In genomic region chr14:34046799-34047520, GRCh38 we compare ENCODE assay signal across 1 cellular context.
TF ChIP-seq lines count a peak whose summit lies in the region.

No MANE protein-coding gene starts in this region.

TF ChIP-seq in IMR-90, 13 proteins besides CTCF, POLR2A, EP300 and RAD21 (continued from another document):
- TF ChIP-seq ELK1 (IDR thresholded peaks at IDR 0.05; ENCODE audit: borderline replicate concordance, low read depth, low read length) (no peak), CEBPB (IDR thresholded peaks at IDR 0.05; ENCODE audit: low read depth, low read length) (no peak), MXI1 (IDR thresholded peaks at IDR 0.05; ENCODE audit: borderline replicate concordance, low read depth, low read length) (no peak), SMC3 (IDR thresholded peaks at IDR 0.05; ENCODE audit: low read depth, low read length) (no peak), BHLHE40 (IDR thresholded peaks at IDR 0.05; ENCODE audit: low read depth, low read length) (no peak), FOS (IDR thresholded peaks at IDR 0.05; ENCODE audit: low read depth, low read length) (no peak), RCOR1 (IDR thresholded peaks at IDR 0.05; ENCODE audit: insufficient replicate concordance, low read length) (no peak), NFE2L2 (IDR thresholded peaks at IDR 0.05; ENCODE audit: low read depth, low read length) (no peak), MAFK (IDR thresholded peaks at IDR 0.05; ENCODE audit: low read depth, low read length) (no peak), MAZ (IDR thresholded peaks at IDR 0.05; ENCODE audit: borderline replicate concordance, low read depth, low read length) (no peak), CHD1 (IDR thresholded peaks at IDR 0.05; ENCODE audit: low read depth, low read length) (no peak)
- TF ChIP-seq, protein P1, sequence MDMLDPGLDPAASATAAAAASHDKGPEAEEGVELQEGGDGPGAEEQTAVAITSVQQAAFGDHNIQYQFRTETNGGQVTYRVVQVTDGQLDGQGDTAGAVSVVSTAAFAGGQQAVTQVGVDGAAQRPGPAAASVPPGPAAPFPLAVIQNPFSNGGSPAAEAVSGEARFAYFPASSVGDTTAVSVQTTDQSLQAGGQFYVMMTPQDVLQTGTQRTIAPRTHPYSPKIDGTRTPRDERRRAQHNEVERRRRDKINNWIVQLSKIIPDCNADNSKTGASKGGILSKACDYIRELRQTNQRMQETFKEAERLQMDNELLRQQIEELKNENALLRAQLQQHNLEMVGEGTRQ (IDR thresholded peaks at IDR 0.05; ENCODE audit: low read depth, low read length), result no peak
